20 cellular contexts compared by ENCODE assay signal in the genomic region with DNA sequence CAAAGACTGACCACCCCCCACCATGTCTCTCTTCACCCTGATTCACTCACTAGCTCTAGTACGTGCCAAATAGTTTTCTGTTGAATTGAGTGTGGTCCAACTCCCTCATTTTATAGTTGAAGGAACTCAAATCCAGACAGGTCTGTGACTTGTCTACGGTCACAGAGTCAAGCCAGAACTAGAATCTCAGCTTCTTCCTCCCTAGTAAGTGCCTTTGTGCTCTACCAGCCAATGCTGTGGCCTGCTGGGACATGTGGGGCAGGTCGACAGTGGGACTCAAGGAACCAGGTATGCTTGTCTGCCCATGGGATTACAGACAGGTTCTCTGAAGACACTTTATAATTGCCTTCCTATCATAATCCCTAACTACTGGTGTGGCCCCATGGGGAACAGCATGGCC.
DNase-seq lines count a peak whose midpoint lies in the region; ATAC-seq and TF ChIP-seq lines count a peak whose summit lies in the region.
"Had no signal": no experiment of that assay in that cellular context is flagged by ENCODE, and none has a peak within 500 bp of the region (broad histone marks: within the 10 kb centered on the region; RNA-seq: fewer than 3 reads in every experiment).

No MANE protein-coding gene starts in this region.

- H3K4me1 Mint-ChIP-seq in MCF 10A (ENCODE audit: insufficient read depth, unreplicated experiment), result peaks cover 21% of the 10 kb centered on the region
- H3K4me1 Mint-ChIP-seq: B cell, GM23338, H9 had no signal

- ATAC-seq in GM21390 (IDR thresholded peaks at IDR 0.05; ENCODE audit: unreplicated experiment), result no peak
- no peak for ATAC-seq in left lobe of liver
- ATAC-seq: CD8-positive, alpha-beta T cell; GM23338; HCT116 had no signal

- no peaks in the 10 kb centered on the region for H3K36me3 Mint-ChIP-seq in MCF 10A (ENCODE audit: insufficient read depth, unreplicated experiment)
- H3K36me3 Mint-ChIP-seq: CD4-positive, CD25-positive, alpha-beta regulatory T cell; CD8-positive, alpha-beta T cell had no signal

- H3K27me3 ChIP-seq in mammary epithelial cell (ENCODE audit: insufficient read depth, low read length) (no peaks in the 10 kb centered on the region), esophagus squamous epithelium (no peaks in the 10 kb centered on the region)
- H3K27me3 ChIP-seq: BLaER1 had no signal

- no peak overlapping the region for H3K4me3 ChIP-seq in mammary epithelial cell (replicated peaks in 1 of 3; ENCODE audit: insufficient read depth in 1 of 3, low read depth in 2 of 3, low read length in 3 of 3)
- H3K4me3 ChIP-seq in esophagus squamous epithelium, result no peak overlapping the region
- H3K4me3 ChIP-seq: BLaER1, GM23338 had no signal

- no peak overlapping the region for H3K27ac ChIP-seq in mammary epithelial cell (ENCODE audit: insufficient read depth, low read depth, low read length)
- peak overlapping the region; percentile 58 for H3K27ac ChIP-seq in epithelial cell of prostate
- H3K27ac ChIP-seq in esophagus squamous epithelium, result peak overlapping the region in 3 of 4 donors; percentile 67 to 78 (median 73)
- H3K27ac ChIP-seq: 22Rv1, BLaER1, C4-2B had no signal

- POLR2A ChIA-PET in MCF 10A (lab: Yijun Ruan, JAX), result interaction anchor here (1.2 kb wide), 1 partner anchor 108 kb away, joined by 5 read pairs; no protein-coding TSS in a partner anchor

- BruUV-seq in mammary epithelial cell (replicated peaks; lab: Mats Ljungman, UMichigan) (no TSS peak), MCF 10A (replicated peaks; lab: Mats Ljungman, UMichigan) (no TSS peak)

- intact Hi-C loops in mammary epithelial cell (cut with micrococcal nuclease), result loop anchor here (5.0 kb wide), 1 partner anchor 109 kb away; a partner anchor contains a TSS
- intact Hi-C loops in MCF 10A (cut with micrococcal nuclease), result no loop called here
- intact Hi-C loops in esophagus squamous epithelium (cut with DNase I), result no loop called here
- intact Hi-C loops in cardiac septum (cut with DNase I), result no loop called here

- in situ Hi-C loops in mammary epithelial cell (cut with MboI; ENCODE audit: low sequenced_read_pairs in 2 of 2), result no loop called here

- H3K4me1 ChIP-seq in mammary epithelial cell (ENCODE audit: insufficient read depth, low read length), result peaks cover 15% of the 10 kb centered on the region
- peaks cover 0 to 53% (median 6%) of the 10 kb centered on the region in 3 donors for H3K4me1 ChIP-seq in esophagus squamous epithelium
- H3K4me1 ChIP-seq: BLaER1, Caco-2 had no signal

- peak overlapping the region; percentile 66 for H2AFZ ChIP-seq in mammary epithelial cell (ENCODE audit: low read depth, low read length)
- H2AFZ ChIP-seq: GM23338 had no signal

- no peaks in the 10 kb centered on the region for H3K79me2 ChIP-seq in mammary epithelial cell (ENCODE audit: insufficient read depth, low read length)

- no peak overlapping the region for H3K27ac Mint-ChIP-seq in MCF 10A (ENCODE audit: low read depth, unreplicated experiment)
- H3K27ac Mint-ChIP-seq: B cell; CD4-positive, CD25-positive, alpha-beta regulatory T cell; CD8-positive, alpha-beta T cell; GM23338; H9 had no signal

- no peaks in the 10 kb centered on the region for H3K9me3 Mint-ChIP-seq in MCF 10A (ENCODE audit: unreplicated experiment)
- H3K9me3 Mint-ChIP-seq: CD8-positive, alpha-beta T cell; GM23338; H9 had no signal

- H3K9ac ChIP-seq in mammary epithelial cell (ENCODE audit: insufficient read depth, low read length), result no peak overlapping the region
- H3K9ac ChIP-seq: BLaER1 had no signal

- H4K20me1 ChIP-seq in mammary epithelial cell (ENCODE audit: insufficient read depth, low read length), result no peaks in the 10 kb centered on the region
- H4K20me1 ChIP-seq: BLaER1 had no signal

- no peak for TF ChIP-seq CTCF in mammary epithelial cell (conservative IDR thresholded peaks at IDR 0.05 in 1 of 2, IDR thresholded peaks at IDR 0.05 in 1 of 2; ENCODE audit: extremely low read depth in 1 of 2, insufficient read depth in 1 of 2, low read depth in 1 of 2, low read length in 2 of 2)
- TF ChIP-seq CTCF in MCF 10A (IDR thresholded peaks at IDR 0.05; ENCODE audit: unreplicated experiment), result no peak
- TF ChIP-seq CTCF in esophagus squamous epithelium (IDR thresholded peaks at IDR 0.05), result no peak

- peak; percentile 70 for DNase-seq in mammary epithelial cell
- no peak for DNase-seq in MCF 10A (ENCODE audit: unreplicated experiment)
- peak; percentile 89 for DNase-seq in epithelial cell of prostate (ENCODE audit: low read depth, low spot score)
- no peak for DNase-seq in esophagus squamous epithelium (lab: John Stamatoyannopoulos, UW)
- no peak for DNase-seq in cardiac septum (ENCODE audit: low spot score)
- DNase-seq in OCI-M2 (lab: John Stamatoyannopoulos, UW; ENCODE audit: unreplicated experiment), result no peak
- no peak for DNase-seq in left lobe of liver (ENCODE audit: low spot score)
- DNase-seq: Caco-2; CD4-positive, CD25-positive, alpha-beta regulatory T cell; CD8-positive, alpha-beta T cell; DMS153; DND-41; H9 had no signal

- CTCF ChIA-PET in mammary epithelial cell (lab: Charles Lee; ENCODE audit: low non-redundant PET) (no interaction called here), MCF 10A (lab: Yijun Ruan, JAX) (interaction anchor here (0.6 to 0.7 kb wide), 2 partner anchors 70 to 386 kb away, joined by 3 to 5 read pairs; no protein-coding TSS in a partner anchor)

- H3K4me3 Mint-ChIP-seq in MCF 10A (ENCODE audit: unreplicated experiment), result no peak overlapping the region
- H3K4me3 Mint-ChIP-seq: B cell; CD4-positive, CD25-positive, alpha-beta regulatory T cell; CD8-positive, alpha-beta T cell; GM23338; H9 had no signal

- H3K36me3 ChIP-seq in mammary epithelial cell (ENCODE audit: insufficient read depth, low read length) (no peaks in the 10 kb centered on the region), esophagus squamous epithelium (no peaks in the 10 kb centered on the region)
- H3K36me3 ChIP-seq: BLaER1 had no signal

- WGBS in mammary epithelial cell (ENCODE audit: low coverage, missing lambda C conversion rate), result 22% methylated on average over 3 of the region's 3 CpGs
- 27 to 51% methylated on average over 3 of the region's 3 CpGs for WGBS in esophagus squamous epithelium, 2 donors

- dilution Hi-C loops in mammary epithelial cell (cut with HindIII; ENCODE audit: low sequenced_read_pairs), result no loop called here

- H3K9me3 ChIP-seq in mammary epithelial cell (replicated peaks; ENCODE audit: insufficient read depth, low read length) (no peaks in the 10 kb centered on the region), esophagus squamous epithelium (no peaks in the 10 kb centered on the region)
- H3K9me3 ChIP-seq: BLaER1, Caco-2 had no signal

- no peak for TF ChIP-seq POLR2A in esophagus squamous epithelium (IDR thresholded peaks at IDR 0.05)

- no peaks in the 10 kb centered on the region for H3K27me3 Mint-ChIP-seq in MCF 10A (ENCODE audit: insufficient read depth, unreplicated experiment)
- H3K27me3 Mint-ChIP-seq: B cell; CD4-positive, CD25-positive, alpha-beta regulatory T cell had no signal

- H3K4me2 ChIP-seq in mammary epithelial cell (ENCODE audit: insufficient read depth, low read depth, low read length), result peak overlapping the region; percentile 36
- H3K4me2 ChIP-seq: BLaER1, GM23338 had no signal

Comparison
In these comparisons a context has a peak if more than half of its experiments do, and no peak if none do; other contexts are left out.
1. DNase-seq: peak in mammary epithelial cell (single experiment) and epithelial cell of prostate (single experiment); none in MCF 10A (single experiment), esophagus squamous epithelium (single experiment), cardiac septum (single experiment), OCI-M2 (single experiment) and left lobe of liver (single experiment).